Comparison of ENCODE assay signal across 1 cellular context in the genomic region with DNA sequence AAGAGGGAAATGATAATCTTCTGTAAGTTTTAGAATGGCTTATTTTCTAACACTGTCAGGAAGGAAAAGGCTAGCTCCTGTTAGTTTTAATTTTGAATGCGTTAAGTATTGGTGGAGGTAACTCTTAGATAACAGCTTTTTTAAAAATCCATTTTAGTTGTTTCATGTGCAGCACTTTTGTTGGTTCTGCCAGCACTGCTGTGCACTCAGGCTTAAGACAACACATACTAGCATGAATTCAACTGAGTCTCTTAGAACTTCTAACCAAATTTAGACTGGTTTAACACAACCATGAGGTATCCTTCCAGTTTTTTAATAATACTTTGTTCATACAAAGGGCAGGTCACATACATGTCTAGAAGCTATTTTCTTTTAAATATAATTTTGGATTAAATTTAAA.
TF ChIP-seq lines count a peak whose summit lies in the region.

No MANE protein-coding gene starts in this region.

TF ChIP-seq in HepG2, 621 proteins besides CTCF, POLR2A, EP300 and RAD21 (continued from another document):
- TF ChIP-seq, protein P1, sequence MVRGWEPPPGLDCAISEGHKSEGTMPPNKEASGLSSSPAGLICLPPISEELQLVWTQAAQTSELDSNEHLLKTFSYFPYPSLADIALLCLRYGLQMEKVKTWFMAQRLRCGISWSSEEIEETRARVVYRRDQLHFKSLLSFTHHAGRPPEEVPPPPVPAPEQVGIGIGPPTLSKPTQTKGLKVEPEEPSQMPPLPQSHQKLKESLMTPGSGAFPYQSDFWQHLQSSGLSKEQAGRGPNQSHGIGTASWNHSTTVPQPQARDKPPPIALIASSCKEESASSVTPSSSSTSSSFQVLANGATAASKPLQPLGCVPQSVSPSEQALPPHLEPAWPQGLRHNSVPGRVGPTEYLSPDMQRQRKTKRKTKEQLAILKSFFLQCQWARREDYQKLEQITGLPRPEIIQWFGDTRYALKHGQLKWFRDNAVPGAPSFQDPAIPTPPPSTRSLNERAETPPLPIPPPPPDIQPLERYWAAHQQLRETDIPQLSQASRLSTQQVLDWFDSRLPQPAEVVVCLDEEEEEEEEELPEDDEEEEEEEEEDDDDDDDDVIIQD (CRISPR knock-in tag; IDR thresholded peaks at IDR 0.05; ENCODE audit: low read depth) = no peak
- TF ChIP-seq, protein P2, sequence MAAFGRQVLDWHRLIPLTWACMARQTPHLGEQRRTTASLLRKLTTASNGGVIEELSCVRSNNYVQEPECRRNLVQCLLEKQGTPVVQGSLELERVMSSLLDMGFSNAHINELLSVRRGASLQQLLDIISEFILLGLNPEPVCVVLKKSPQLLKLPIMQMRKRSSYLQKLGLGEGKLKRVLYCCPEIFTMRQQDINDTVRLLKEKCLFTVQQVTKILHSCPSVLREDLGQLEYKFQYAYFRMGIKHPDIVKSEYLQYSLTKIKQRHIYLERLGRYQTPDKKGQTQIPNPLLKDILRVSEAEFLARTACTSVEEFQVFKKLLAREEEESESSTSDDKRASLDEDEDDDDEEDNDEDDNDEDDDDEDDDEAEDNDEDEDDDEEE (CRISPR knock-in tag; IDR thresholded peaks at IDR 0.05) = no peak
